ENCODE assay signal across 8 cellular contexts in genomic region chr19:6392219-6393073, GRCh38. TPM values are rescaled to one million over a fixed set of nuclear protein-coding genes. Genes with fewer than 3 reads are reported as not detected.
DNase-seq lines count a peak whose midpoint lies in the region; ATAC-seq and TF ChIP-seq lines count a peak whose summit lies in the region.

No MANE protein-coding gene starts in this region.

- peaks cover 30% of the 10 kb centered on the region for H3K79me2 ChIP-seq in Loucy (ENCODE audit: insufficient read depth, low read length)
- H3K79me2 ChIP-seq in neural cell (replicated peaks; ENCODE audit: insufficient read depth, low read length) = peaks cover 20% of the 10 kb centered on the region

- no peaks in the 10 kb centered on the region for H3K9me3 ChIP-seq in Loucy (ENCODE audit: insufficient read depth, low read depth, low read length)
- H3K9me3 ChIP-seq in neural cell (ENCODE audit: low read length) = no peaks in the 10 kb centered on the region

- H3K27me3 Mint-ChIP-seq in dendritic cell treated with granulocyte-macrophage colony-stimulating factor and Interleukin-4, amounts not matched to agents 40 ng/mL and 50 ng/mL, for 4 days = no peaks in the 10 kb centered on the region

- peak overlapping the region; percentile 97 for H3K27ac Mint-ChIP-seq in dendritic cell treated with granulocyte-macrophage colony-stimulating factor and Interleukin-4, amounts not matched to agents 40 ng/mL and 50 ng/mL, for 4 days

- H2AFZ ChIP-seq in Loucy (ENCODE audit: low read length) (peak overlapping the region; percentile 97), neural cell (ENCODE audit: low read depth, low read length) (peak overlapping the region; percentile 81)

- H4K20me1 ChIP-seq in Loucy (ENCODE audit: insufficient read depth, low read length, poor library complexity, severe bottlenecking) (no peaks in the 10 kb centered on the region), neural cell (ENCODE audit: insufficient read depth) (no peaks in the 10 kb centered on the region)

- peaks cover 64% of the 10 kb centered on the region for H3K36me3 Mint-ChIP-seq in dendritic cell treated with granulocyte-macrophage colony-stimulating factor and Interleukin-4, amounts not matched to agents 40 ng/mL and 50 ng/mL, for 4 days (ENCODE audit: low read depth)

- H3K4me1 Mint-ChIP-seq in dendritic cell treated with granulocyte-macrophage colony-stimulating factor and Interleukin-4, amounts not matched to agents 40 ng/mL and 50 ng/mL, for 4 days (ENCODE audit: low read depth) = peaks cover 39% of the 10 kb centered on the region

- H3K4me3 Mint-ChIP-seq in dendritic cell treated with granulocyte-macrophage colony-stimulating factor and Interleukin-4, amounts not matched to agents 40 ng/mL and 50 ng/mL, for 4 days = peak overlapping the region; percentile 97

- peak overlapping the region; percentile 93 for H3K9ac ChIP-seq in Loucy (ENCODE audit: low read depth, low read length, poor library complexity, severe bottlenecking)
- H3K9ac ChIP-seq in neural cell (ENCODE audit: low read length) = peak overlapping the region; percentile 97

- no peak for ATAC-seq in left colon

- no peak for TF ChIP-seq RAD21 in neural cell (conservative IDR thresholded peaks at IDR 0.05)

- TF ChIP-seq POLR2A in erythroblast (IDR thresholded peaks at IDR 0.05; ENCODE audit: low read length) = no peak

- peaks cover 11% of the 10 kb centered on the region; the same call in 1 of the 2 replicates for H3K36me3 ChIP-seq in Loucy (ENCODE audit: insufficient read depth, low read length)
- peaks cover 3% of the 10 kb centered on the region for H3K36me3 ChIP-seq in neural cell (ENCODE audit: insufficient read depth, low read length)

- peak; percentile 9 for DNase-seq in EH (ENCODE audit: low read depth)
- DNase-seq in erythroblast (lab: John Stamatoyannopoulos, UW) = no peak
- DNase-seq in left colon = no peak
- DNase-seq in kidney tubule cell (ENCODE audit: low spot score) = no peak
- DNase-seq in NCI-H1105 (lab: John Stamatoyannopoulos, UW) = no peak

- no peaks in the 10 kb centered on the region for H3K27me3 ChIP-seq in Loucy (ENCODE audit: insufficient read depth, low read length, poor library complexity, severe bottlenecking)
- no peaks in the 10 kb centered on the region for H3K27me3 ChIP-seq in neural cell (ENCODE audit: insufficient read depth, low read depth, low read length)

- TF ChIP-seq CTCF in Loucy (conservative IDR thresholded peaks at IDR 0.05; ENCODE audit: low read length) (no peak), neural cell (IDR thresholded peaks at IDR 0.05; ENCODE audit: poor library complexity, severe bottlenecking) (no peak)

- H3K4me2 ChIP-seq in Loucy (ENCODE audit: low read depth, low read length, poor library complexity, severe bottlenecking) (peak overlapping the region; percentile 99), neural cell (ENCODE audit: low read length) (peak overlapping the region; percentile 77)

- H3F3A ChIP-seq in Loucy (ENCODE audit: low read depth) = no peaks in the 10 kb centered on the region
- no peaks in the 10 kb centered on the region for H3F3A ChIP-seq in neural cell (ENCODE audit: insufficient read depth, low read length, poor library complexity, severe bottlenecking)

- H3K4me3 ChIP-seq in Loucy (ENCODE audit: low read length, poor library complexity, severe bottlenecking) = peak overlapping the region; percentile 81
- H3K4me3 ChIP-seq in neural cell (ENCODE audit: low read length) = peak overlapping the region; percentile 77

- H3K9me3 Mint-ChIP-seq in dendritic cell treated with granulocyte-macrophage colony-stimulating factor and Interleukin-4, amounts not matched to agents 40 ng/mL and 50 ng/mL, for 4 days = no peaks in the 10 kb centered on the region

- H3K9me2 ChIP-seq in Loucy (replicated peaks; ENCODE audit: low read depth, low read length) = no peaks in the 10 kb centered on the region
- H3K9me2 ChIP-seq in neural cell (ENCODE audit: insufficient read depth, low read length) = no peaks in the 10 kb centered on the region

- peaks cover 13% of the 10 kb centered on the region for H3K4me1 ChIP-seq in Loucy (ENCODE audit: insufficient read depth, low read length, poor library complexity, severe bottlenecking)

- intact Hi-C loops in dendritic cell treated with granulocyte-macrophage colony-stimulating factor and Interleukin-4, amounts not matched to agents 40 ng/mL and 50 ng/mL, for 4 days (cut with micrococcal nuclease) = loop anchor here (1.0 to 2.0 kb wide), 2 partner anchors 19 to 32 kb away; partner anchors contain the start of gene KHSRP
- intact Hi-C loops in left colon (cut with DNase I, micrococcal nuclease) = no loop called here

- H3K27ac ChIP-seq in neural cell (ENCODE audit: low read length) = peak overlapping the region; percentile 99

- no peak for TF ChIP-seq EP300 in neural cell (conservative IDR thresholded peaks at IDR 0.05; ENCODE audit: poor library complexity, severe bottlenecking)

TF ChIP-seq in neural cell, 6 proteins besides CTCF, POLR2A, EP300 and RAD21:
- TF ChIP-seq TAF1 (IDR thresholded peaks at IDR 0.05; ENCODE audit: low read depth) (no peak), SMC3 (conservative IDR thresholded peaks at IDR 0.05; ENCODE audit: poor library complexity) (peak; percentile 12)

RNA-seq across cellular contexts. Expression of gene GTF2F1, which starts 0.5 kb away (rescaled TPM):
- polyA plus RNA-seq in neural cell = 53.9 and 69.2 TPM in 2 replicates
- polyA minus RNA-seq in neural cell = 55.9 and 57.5 TPM in 2 replicates
- 10 to 100 TPM; 52.7 to 58.9 TPM for total RNA-seq in left colon

RNA-seq across cellular contexts. Expression of gene PSPN, which starts 16.7 kb away (rescaled TPM):
- polyA plus RNA-seq in neural cell = 1.5 and 2.4 TPM in 2 replicates
- 2.8 and 3.4 TPM in 2 replicates for polyA minus RNA-seq in neural cell
- 1 to 10 TPM; 2.5 to 3.8 TPM for total RNA-seq in left colon

RNA-seq across cellular contexts. Expression of gene ALKBH7, which starts 19.9 kb away (rescaled TPM):
- polyA plus RNA-seq in neural cell = 154 and 179 TPM in 2 replicates
- polyA minus RNA-seq in neural cell = 53.3 and 63.1 TPM in 2 replicates
- total RNA-seq in left colon = 100 to 1,000 TPM; 134 to 154 TPM

RNA-seq across cellular contexts. Expression of gene CLPP, which starts 31.1 kb away (rescaled TPM):
- 79.9 and 97.8 TPM in 2 replicates for polyA plus RNA-seq in neural cell
- 46.1 and 50.4 TPM in 2 replicates for polyA minus RNA-seq in neural cell
- 10 to 100 TPM; 65.1 to 71.1 TPM for total RNA-seq in left colon

RNA-seq across cellular contexts. Expression of gene KHSRP, which starts 32.2 kb away (rescaled TPM):
- 33.3 and 40.3 TPM in 2 replicates for polyA plus RNA-seq in neural cell
- polyA minus RNA-seq in neural cell = 105 and 110 TPM in 2 replicates
- 100 to 1,000 TPM; 191 to 214 TPM for total RNA-seq in left colon
